In genomic region chr18:24933345-24933744, GRCh38 we compare ENCODE assay signal across 30 cellular contexts.
"Had no signal": no experiment of that assay in that cellular context is flagged by ENCODE, and none has a peak within 500 bp of the region (broad histone marks: within the 10 kb centered on the region; RNA-seq: fewer than 3 reads in every experiment).

No MANE protein-coding gene starts in this region.

- H3K9me3 ChIP-seq: ovary, psoas muscle, spleen, suprapubic skin, testis, tibial artery, transverse colon, upper lobe of right lung, uterus had no signal

- H3K27ac Mint-ChIP-seq: natural killer cell; nephron; neural progenitor cell; progenitor cell of endocrine pancreas; stimulated activated memory B cell treated with anti-CD40 and anti-IgM and Interleukin-4, amounts not matched to agents 10 μg/mL and 1 μg/mL and 100 μg/mL, for 72 hours; stimulated activated naive CD8-positive, alpha-beta T cell treated with anti-CD3 and anti-CD28 coated beads, Interleukin-15, amount 100 ng/mL, for 72 hours; type B pancreatic cell had no signal

- H2AFZ ChIP-seq: neural progenitor cell, parathyroid adenoma had no signal

- H3K9ac ChIP-seq: neural progenitor cell, parathyroid adenoma had no signal

- H3K27ac ChIP-seq: neural progenitor cell, ovary, parathyroid adenoma, psoas muscle, skin epidermis, spleen, suprapubic skin, testis, tibial artery, transverse colon, upper lobe of right lung, uterus had no signal

- H3K36me3 ChIP-seq: neural progenitor cell, ovary, spleen, suprapubic skin, tibial artery, transverse colon, upper lobe of right lung, uterus had no signal

- H3K4me3 ChIP-seq: neural progenitor cell, ovary, psoas muscle, skin epidermis, smooth muscle cell, spleen, suprapubic skin, testis, tibial artery, transverse colon, upper lobe of right lung, uterus had no signal

- H3K27me3 Mint-ChIP-seq: stimulated activated memory B cell treated with anti-CD40 and anti-IgM and Interleukin-4, amounts not matched to agents 10 μg/mL and 1 μg/mL and 100 μg/mL, for 72 hours; stimulated activated naive CD8-positive, alpha-beta T cell treated with anti-CD3 and anti-CD28 coated beads, Interleukin-15, amount 100 ng/mL, for 72 hours had no signal

- H3K36me3 Mint-ChIP-seq: natural killer cell; stimulated activated memory B cell treated with anti-CD40 and anti-IgM and Interleukin-4, amounts not matched to agents 10 μg/mL and 1 μg/mL and 100 μg/mL, for 72 hours; type B pancreatic cell had no signal

- H3K79me2 ChIP-seq: parathyroid adenoma had no signal

- H3K4me3 Mint-ChIP-seq: natural killer cell; nephron; neural progenitor cell; stimulated activated memory B cell treated with anti-CD40 and anti-IgM and Interleukin-4, amounts not matched to agents 10 μg/mL and 1 μg/mL and 100 μg/mL, for 72 hours; stimulated activated naive CD8-positive, alpha-beta T cell treated with anti-CD3 and anti-CD28 coated beads, Interleukin-15, amount 100 ng/mL, for 72 hours; type B pancreatic cell had no signal

- H3K27me3 ChIP-seq: neural progenitor cell, ovary, spleen, suprapubic skin, testis, tibial artery, transverse colon, upper lobe of right lung, uterus had no signal

- H3K4me1 ChIP-seq: parathyroid adenoma, suprapubic skin, testis, tibial artery, upper lobe of right lung, uterus had no signal

- H3K4me2 ChIP-seq: neural progenitor cell, smooth muscle cell had no signal

- H3K9me3 Mint-ChIP-seq: nephron; stimulated activated memory B cell treated with anti-CD40 and anti-IgM and Interleukin-4, amounts not matched to agents 10 μg/mL and 1 μg/mL and 100 μg/mL, for 72 hours; stimulated activated naive CD8-positive, alpha-beta T cell treated with anti-CD3 and anti-CD28 coated beads, Interleukin-15, amount 100 ng/mL, for 72 hours had no signal

- H3K4me1 Mint-ChIP-seq: stimulated activated naive CD8-positive, alpha-beta T cell treated with anti-CD3 and anti-CD28 coated beads, Interleukin-15, amount 100 ng/mL, for 72 hours had no signal

- DNase-seq: natural killer cell; occipital lobe; ovary; posterior cingulate gyrus; psoas muscle; right cardiac atrium; spleen; stimulated activated CD4-positive, alpha-beta T cell treated with anti-CD3 and anti-CD28 coated beads, Interleukin-12 subunit alpha, Interleukin-12 subunit beta, amount 100 ng/mL, for 4 hours; stimulated activated CD4-positive, alpha-beta T cell treated with anti-CD3 and anti-CD28 coated beads, Interleukin-1b, Interleukin-23, amount 100 ng/mL, for 48 hours; stimulated activated CD4-positive, alpha-beta T cell treated with anti-CD3 and anti-CD28 coated beads, Interleukin-4, amount 100 ng/mL, for 1 hour; stimulated activated CD4-positive, alpha-beta T cell treated with anti-CD3 and anti-CD28 coated beads, Interleukin-4, amount 100 ng/mL, for 4 hours; stimulated activated CD8-positive, alpha-beta memory T cell treated with anti-CD3 and anti-CD28 coated beads, Interleukin-4, amount 100 ng/mL, for 48 hours; stimulated activated naive CD4-positive, alpha-beta T cell; stimulated activated naive CD8-positive, alpha-beta T cell treated with anti-CD3 and anti-CD28 coated beads, Interleukin-15, amount 100 ng/mL, for 72 hours; stimulated activated naive CD8-positive, alpha-beta T cell treated with anti-CD3 and anti-CD28 coated beads, Interleukin-15, Interleukin-2, amounts not matched to agents 100 U/mL and 50 U/mL, for 24 hours; substantia nigra; testis; tibial artery; transverse colon; upper lobe of right lung; uterus had no signal
